Comparison of ENCODE assay signal across 30 cellular contexts in the genomic region with DNA sequence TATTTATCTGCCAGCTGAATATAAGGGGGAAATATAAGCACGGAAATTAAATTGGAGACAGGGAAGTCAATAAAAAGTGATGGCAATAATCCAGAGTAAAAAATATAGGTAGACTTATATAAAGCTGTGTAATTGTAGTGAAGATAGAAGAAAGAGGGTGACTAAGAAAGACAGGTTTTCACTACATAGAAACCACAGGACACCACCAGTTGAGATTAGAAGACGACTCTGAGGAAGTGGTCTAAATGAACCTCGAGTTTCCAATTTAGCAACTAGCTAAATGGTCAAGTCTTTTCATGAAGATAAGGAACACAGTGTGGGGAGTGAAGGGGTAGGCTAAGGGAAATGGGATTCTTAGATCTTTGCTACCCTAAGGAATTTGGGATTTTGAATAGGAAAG.
"Had no signal": no experiment of that assay in that cellular context is flagged by ENCODE, and none has a peak within 500 bp of the region (broad histone marks: within the 10 kb centered on the region; RNA-seq: fewer than 3 reads in every experiment).

No MANE protein-coding gene starts in this region.

- H3K4me2 ChIP-seq: hepatocyte had no signal

- H3K27me3 ChIP-seq: body of pancreas, esophagus muscularis mucosa, gastrocnemius medialis, heart left ventricle, hepatocyte had no signal

- H3K27ac ChIP-seq: body of pancreas, esophagus muscularis mucosa, foreskin keratinocyte, gastrocnemius medialis, heart left ventricle, hepatocyte, WERI-Rb-1 had no signal

- H3K36me3 ChIP-seq: esophagus muscularis mucosa, gastrocnemius medialis, heart left ventricle, WERI-Rb-1 had no signal

- H3K79me2 ChIP-seq: hepatocyte had no signal

- ATAC-seq: activated CD4-positive, CD25-positive, alpha-beta regulatory T cell treated with anti-CD3 and anti-CD28 coated beads, Interleukin-2, amount 50 U/mL, for 24 hours; activated CD8-positive, alpha-beta T cell treated with anti-CD3 and anti-CD28 coated beads for 36 hours; activated T-cell treated with anti-CD3 and anti-CD28 coated beads, Interleukin-2, amount 50 U/mL, for 4 hours; activated T-helper 17 cell treated with anti-CD3 and anti-CD28 coated beads, Interleukin-2, amount 50 U/mL, for 72 hours; body of pancreas; effector memory CD8-positive, alpha-beta T cell; foreskin keratinocyte; gastrocnemius medialis; heart left ventricle; T-helper 17 cell had no signal

- H3K4me1 ChIP-seq: body of pancreas, esophagus muscularis mucosa, foreskin keratinocyte, gastrocnemius medialis, heart left ventricle had no signal

- H3K4me3 ChIP-seq: body of pancreas, esophagus muscularis mucosa, gastrocnemius medialis, heart left ventricle, hepatocyte had no signal

- DNase-seq: activated B cell treated with CpG ODN at 0.5 μM for 24 hours; activated CD4-positive, alpha-beta T cell treated with anti-CD3 and anti-CD28 coated beads for 48 hours; activated CD4-positive, alpha-beta T cell treated with anti-CD3 and anti-CD28 coated beads, Interleukin-2, amount 50 U/mL, for 1 hour; activated CD4-positive, alpha-beta T cell treated with anti-CD3 and anti-CD28 coated beads, Interleukin-2, amount 50 U/mL, for 48 hours; activated CD8-positive, alpha-beta memory T cell treated with anti-CD3 and anti-CD28 coated beads for 24 hours; activated CD8-positive, alpha-beta T cell treated with anti-CD3 and anti-CD28 coated beads for 36 hours; activated effector memory CD4-positive, alpha-beta T cell treated with Interleukin-2 at 50 U/mL for 16 hours; activated gamma-delta T cell treated with Interleukin-2 at 50 U/mL for 16 hours; activated naive CD4-positive, alpha-beta T cell treated with anti-CD3 and anti-CD28 coated beads, Interleukin-2, amount 50 U/mL, for 16 hours; activated naive CD4-positive, alpha-beta T cell treated with Interleukin-2 at 50 U/mL for 16 hours; activated T-cell treated with anti-CD3 and anti-CD28 coated beads, Interleukin-2, amount 50 U/mL, for 4 hours; amniotic stem cell; anterior cingulate cortex; body of pancreas; cortex of kidney; dermis blood vessel endothelial cell; effector CD4-positive, alpha-beta T cell; effector memory CD8-positive, alpha-beta T cell; erythroblast; foreskin keratinocyte; gastrocnemius medialis; glutamatergic neuron; heart left ventricle; T-helper 17 cell; T1000; WERI-Rb-1 had no signal
